In genomic region chr14:64539186-64539552, GRCh38 we compare ENCODE assay signal across 6 cellular contexts. TPM values are rescaled to one million over a fixed set of nuclear protein-coding genes. Genes with fewer than 3 reads are reported as not detected.
DNase-seq lines count a peak whose midpoint lies in the region; ATAC-seq and TF ChIP-seq lines count a peak whose summit lies in the region.

No MANE protein-coding gene starts in this region.

- H3K36me3 Mint-ChIP-seq in Caco-2 (ENCODE audit: insufficient read depth, unreplicated experiment) (peaks cover 12% of the 10 kb centered on the region), mesothelial cell of epicardium (peaks cover 5% of the 10 kb centered on the region)
- peaks cover 10% of the 10 kb centered on the region for H3K36me3 Mint-ChIP-seq in activated CD4-positive, alpha-beta memory T cell treated with anti-CD3 and anti-CD28 coated beads for 36 hours

- BruUV-seq in Caco-2 (replicated peaks; lab: Mats Ljungman, UMichigan), result no TSS peak

- POLR2A ChIA-PET in Caco-2 (lab: Charles Lee), result interaction anchor here (0.6 kb wide), 1 partner anchor 12 kb away, joined by 3 read pairs; no protein-coding TSS in a partner anchor
- POLR2A ChIA-PET in activated CD4-positive, alpha-beta memory T cell treated with anti-CD3 and anti-CD28 coated beads for 36 hours (lab: Charles Lee), result no interaction called here

- H3K27me3 Mint-ChIP-seq in Caco-2 (ENCODE audit: insufficient read depth, unreplicated experiment) (no peaks in the 10 kb centered on the region), mesothelial cell of epicardium (ENCODE audit: low read depth) (no peaks in the 10 kb centered on the region)
- peaks cover 24% of the 10 kb centered on the region for H3K27me3 Mint-ChIP-seq in activated CD4-positive, alpha-beta memory T cell treated with anti-CD3 and anti-CD28 coated beads for 36 hours

- no peaks in the 10 kb centered on the region for H3K27me3 ChIP-seq in Caco-2 (replicated peaks; ENCODE audit: control insufficient read depth, insufficient read depth, low read length)

- peak overlapping the region; percentile 79 for H3K27ac Mint-ChIP-seq in Caco-2 (ENCODE audit: unreplicated experiment)
- H3K27ac Mint-ChIP-seq in activated CD4-positive, alpha-beta memory T cell treated with anti-CD3 and anti-CD28 coated beads for 36 hours, result no peak overlapping the region
- peak overlapping the region; percentile 99 for H3K27ac Mint-ChIP-seq in mesothelial cell of epicardium

- intact Hi-C loops in Caco-2 (cut with micrococcal nuclease; ENCODE audit: unreplicated experiment) (no loop called here), posterior vena cava (cut with DNase I) (no loop called here)
- intact Hi-C loops in activated CD4-positive, alpha-beta memory T cell treated with anti-CD3 and anti-CD28 coated beads for 36 hours (cut with micrococcal nuclease), result no loop called here

- H3K36me3 ChIP-seq in Caco-2 (ENCODE audit: control insufficient read depth, insufficient read depth, low read length), result no peaks in the 10 kb centered on the region

- H3K4me3 Mint-ChIP-seq in Caco-2 (ENCODE audit: unreplicated experiment) (peak overlapping the region; percentile 71), mesothelial cell of epicardium (peak overlapping the region; percentile 88)
- peak overlapping the region; percentile 89 for H3K4me3 Mint-ChIP-seq in activated CD4-positive, alpha-beta memory T cell treated with anti-CD3 and anti-CD28 coated beads for 36 hours

- peak overlapping the region; percentile 49 for H3K4me3 ChIP-seq in Caco-2 (ENCODE audit: low read depth, low read length)

- DNase-seq in Caco-2, result no peak
- peak; percentile 12 for DNase-seq in activated CD4-positive, alpha-beta memory T cell treated with anti-CD3 and anti-CD28 coated beads for 36 hours
- DNase-seq in mesothelial cell of epicardium (ENCODE audit: low spot score in 2 of 2, unreplicated experiment in 2 of 2), result no peak
- DNase-seq in NCI-H748 (lab: John Stamatoyannopoulos, UW; ENCODE audit: unreplicated experiment), result no peak
- no peak for DNase-seq in posterior vena cava (ENCODE audit: low spot score)

- H3K9me3 Mint-ChIP-seq in Caco-2 (ENCODE audit: unreplicated experiment) (no peaks in the 10 kb centered on the region), mesothelial cell of epicardium (peaks cover 3% of the 10 kb centered on the region)
- H3K9me3 Mint-ChIP-seq in activated CD4-positive, alpha-beta memory T cell treated with anti-CD3 and anti-CD28 coated beads for 36 hours, result peaks cover 9% of the 10 kb centered on the region

- no peak for ATAC-seq in HG03045 (IDR thresholded peaks at IDR 0.05; ENCODE audit: unreplicated experiment)

- H3K4me1 Mint-ChIP-seq in Caco-2 (ENCODE audit: low read depth, unreplicated experiment) (peaks cover 16% of the 10 kb centered on the region), mesothelial cell of epicardium (peaks cover 40% of the 10 kb centered on the region)
- peaks cover 35% of the 10 kb centered on the region for H3K4me1 Mint-ChIP-seq in activated CD4-positive, alpha-beta memory T cell treated with anti-CD3 and anti-CD28 coated beads for 36 hours (ENCODE audit: low read depth)

- H3K4me1 ChIP-seq in Caco-2, result peaks cover 14% of the 10 kb centered on the region; the same call in 1 of the 2 replicates

- CTCF ChIA-PET in Caco-2 (lab: Charles Lee), result no interaction called here
- CTCF ChIA-PET in activated CD4-positive, alpha-beta memory T cell treated with anti-CD3 and anti-CD28 coated beads for 36 hours (lab: Charles Lee), result interaction anchor here (0.7 to 3.0 kb wide), 5 partner anchors 28 to 226 kb away, joined by 3 to 16 read pairs (median 3); partner anchors contain the start of gene MTHFD1

- TF ChIP-seq CTCF in Caco-2 (IDR thresholded peaks at IDR 0.05; ENCODE audit: insufficient read depth in 1 of 2, low read depth in 1 of 2, low read length in 1 of 2, severe bottlenecking in 1 of 2, unreplicated experiment in 1 of 2) (no peak), mesothelial cell of epicardium (IDR thresholded peaks at IDR 0.05; ENCODE audit: unreplicated experiment) (no peak)

- peaks cover 9% of the 10 kb centered on the region; the same call in 1 of the 2 replicates for H3K9me3 ChIP-seq in Caco-2

RNA-seq across cellular contexts. Expression of gene HSPA2, which starts 1.4 kb away (rescaled TPM):
- total RNA-seq in Caco-2 (2022) (8.3 and 8.7 TPM in 2 replicates), mesothelial cell of epicardium (10.1 to 10.6 TPM (median 10.5 TPM) in 3 replicates), posterior vena cava (10 to 100 TPM; 32.7 to 49.0 TPM)
- 1 to 10 TPM; 6.6 to 6.7 TPM for total RNA-seq in activated CD4-positive, alpha-beta memory T cell treated with anti-CD3 and anti-CD28 coated beads for 36 hours

RNA-seq across cellular contexts. Expression of gene PPP1R36, which starts 10.6 kb away (rescaled TPM):
- total RNA-seq in Caco-2 (2022) (2.3 and 2.9 TPM in 2 replicates), mesothelial cell of epicardium (0.66 to 1.3 TPM (median 0.81 TPM) in 3 replicates), posterior vena cava (under 1 TPM; 0.62 to 0.65 TPM)
- total RNA-seq in activated CD4-positive, alpha-beta memory T cell treated with anti-CD3 and anti-CD28 coated beads for 36 hours, result under 1 TPM; 0.19 to 0.31 TPM

RNA-seq across cellular contexts. Expression of gene ZBTB1, which starts 34.6 kb away (rescaled TPM):
- 34.3 TPM in 2 replicates for total RNA-seq in Caco-2 (2022)
- total RNA-seq in activated CD4-positive, alpha-beta memory T cell treated with anti-CD3 and anti-CD28 coated beads for 36 hours, result 10 to 100 TPM; 29.8 to 31.8 TPM
- 66.3 to 67.4 TPM (median 66.4 TPM) in 3 replicates for total RNA-seq in mesothelial cell of epicardium
- total RNA-seq in posterior vena cava, result 10 to 100 TPM; 34.7 to 34.8 TPM

RNA-seq across cellular contexts. Expression of gene ZBTB25, which starts 35.5 kb away (rescaled TPM):
- total RNA-seq in Caco-2 (2022), result 8.8 and 10.0 TPM in 2 replicates
- total RNA-seq in activated CD4-positive, alpha-beta memory T cell treated with anti-CD3 and anti-CD28 coated beads for 36 hours, result 10 to 100 TPM; 24.2 to 27.5 TPM
- total RNA-seq in mesothelial cell of epicardium, result 19.1 to 20.6 TPM (median 19.1 TPM) in 3 replicates
- 10 to 100 TPM; 13.3 to 14.1 TPM for total RNA-seq in posterior vena cava
